In genomic region chr9:102185371-102185770, GRCh38 we compare ENCODE assay signal across 16 cellular contexts.
"Had no signal": no experiment of that assay in that cellular context is flagged by ENCODE, and none has a peak within 500 bp of the region (broad histone marks: within the 10 kb centered on the region; RNA-seq: fewer than 3 reads in every experiment).

No MANE protein-coding gene starts in this region.

- H3K27me3 ChIP-seq: ascending aorta, gastroesophageal sphincter, spleen, thyroid gland had no signal

- H3K27ac ChIP-seq: ascending aorta, epithelial cell of prostate, gastroesophageal sphincter, spleen, thyroid gland had no signal

- H3K36me3 ChIP-seq: ascending aorta, gastroesophageal sphincter, spleen, thyroid gland had no signal

- ATAC-seq: activated CD8-positive, alpha-beta T cell treated with anti-CD3 and anti-CD28 coated beads for 36 hours; activated naive CD4-positive, alpha-beta T cell treated with anti-CD3 and anti-CD28 coated beads, Interleukin-2, amount 50 U/mL, for 72 hours; gastroesophageal sphincter; naive thymus-derived CD4-positive, alpha-beta T cell had no signal

- DNase-seq: activated CD4-positive, alpha-beta T cell treated with anti-CD3 and anti-CD28 coated beads, Interleukin-2, amount 10 ng/mL, durations not matched to agents 7 days and 5 days; activated CD4-positive, CD25-positive, alpha-beta regulatory T cell treated with anti-CD3 and anti-CD28 coated beads, Interleukin-2, amount 50 U/mL, for 72 hours; activated CD8-positive, alpha-beta T cell treated with anti-CD3 and anti-CD28 coated beads for 36 hours; activated gamma-delta T cell treated with Interleukin-2 at 50 U/mL for 16 hours; cortex of kidney; naive thymus-derived CD4-positive, alpha-beta T cell; occipital lobe; spleen; stimulated activated CD4-positive, alpha-beta T cell treated with anti-CD3 and anti-CD28 coated beads, Interleukin-4, amount 100 ng/mL, for 1 hour; stimulated activated naive CD4-positive, alpha-beta T cell treated with Interleukin-2 at 50 U/mL for 16 hours had no signal

- H3K4me1 ChIP-seq: ascending aorta, gastroesophageal sphincter, spleen, thyroid gland had no signal

- H3K9me3 ChIP-seq: ascending aorta, gastroesophageal sphincter, thyroid gland had no signal

- H3K4me3 ChIP-seq: ascending aorta, gastroesophageal sphincter, lung, spleen, thyroid gland had no signal
